In genomic region chr7:66920256-66920655, GRCh38 we compare ENCODE assay signal across 8 cellular contexts.
DNase-seq lines count a peak whose midpoint lies in the region; ATAC-seq and TF ChIP-seq lines count a peak whose summit lies in the region.

No MANE protein-coding gene starts in this region.

- H3K4me1 ChIP-seq in ES-I3 (ENCODE audit: insufficient read depth, low read length) (peaks cover 3% of the 10 kb centered on the region; the same call in 1 of the 2 replicates), OCI-LY1 (ENCODE audit: insufficient read depth, low read length, severe bottlenecking) (peaks cover 26% of the 10 kb centered on the region), endocrine pancreas (ENCODE audit: control insufficient read depth, insufficient read depth, low read length) (no peaks in the 10 kb centered on the region)

- TF ChIP-seq CTCF in OCI-LY1 (IDR thresholded peaks at IDR 0.05; ENCODE audit: low read length) = no peak

- H3K36me3 ChIP-seq in ES-I3 (ENCODE audit: insufficient read depth, low read length) (no peaks in the 10 kb centered on the region), OCI-LY1 (ENCODE audit: insufficient read depth, low read length) (peaks cover 17% of the 10 kb centered on the region), endocrine pancreas (ENCODE audit: control insufficient read depth, insufficient read depth, low read length) (no peaks in the 10 kb centered on the region)

- H2AFZ ChIP-seq in OCI-LY1 (ENCODE audit: low read length) = no peak overlapping the region

- H3K79me2 ChIP-seq in OCI-LY1 (ENCODE audit: insufficient read depth, low read length) = peaks cover 38% of the 10 kb centered on the region

- H3K27me3 ChIP-seq in OCI-LY1 (ENCODE audit: insufficient read depth, low read length) (no peaks in the 10 kb centered on the region), endocrine pancreas (ENCODE audit: control insufficient read depth, insufficient read depth, low read length) (no peaks in the 10 kb centered on the region)

- DNase-seq in pons (ENCODE audit: low spot score) (peak; percentile 6), NCI-H524 treated with DMSO at 0.1 percent for 48 hours (lab: John Stamatoyannopoulos, UW) (no peak)

- no peaks in the 10 kb centered on the region for H3K9me2 ChIP-seq in OCI-LY1 (ENCODE audit: low read depth, low read length)

- peak overlapping the region; percentile 66 for H3K4me2 ChIP-seq in OCI-LY1 (ENCODE audit: low read length)

- H3K4me3 ChIP-seq in OCI-LY1 (ENCODE audit: low read depth, low read length, poor library complexity, severe bottlenecking) (peak overlapping the region; percentile 97), endocrine pancreas (ENCODE audit: control insufficient read depth, insufficient read depth, low read length) (peak overlapping the region; percentile 15)

- peak overlapping the region; percentile 56; the same call in 1 of the 2 replicates for H3K9ac ChIP-seq in ES-I3 (ENCODE audit: low read depth, low read length)
- H3K9ac ChIP-seq in OCI-LY1 (ENCODE audit: low read length) = peak overlapping the region; percentile 96
- no peak overlapping the region for H3K9ac ChIP-seq in endocrine pancreas (ENCODE audit: control insufficient read depth, insufficient read depth, low read length)

- H3K27ac ChIP-seq in OCI-LY1 (ENCODE audit: low read depth, low read length, poor library complexity, severe bottlenecking) = peak overlapping the region; percentile 28

- no peaks in the 10 kb centered on the region for H4K20me1 ChIP-seq in OCI-LY1 (ENCODE audit: insufficient read depth, low read length)

- H3K9me3 ChIP-seq in ES-I3 (ENCODE audit: control insufficient read depth, insufficient read depth, low read length) = no peaks in the 10 kb centered on the region
- no peaks in the 10 kb centered on the region for H3K9me3 ChIP-seq in OCI-LY1 (ENCODE audit: low read length)
- H3K9me3 ChIP-seq in endocrine pancreas (ENCODE audit: control insufficient read depth, low read length) = no peaks in the 10 kb centered on the region

- ATAC-seq in GM19455 (IDR thresholded peaks at IDR 0.05; ENCODE audit: unreplicated experiment) = no peak
- no peak for ATAC-seq in HG03469 (IDR thresholded peaks at IDR 0.05; ENCODE audit: unreplicated experiment)
- ATAC-seq in GM21529 (IDR thresholded peaks at IDR 0.05; ENCODE audit: unreplicated experiment) = no peak

- no peaks in the 10 kb centered on the region for H3F3A ChIP-seq in OCI-LY1 (ENCODE audit: insufficient read depth, low read length)
